13 cellular contexts compared by ENCODE assay signal in genomic region chr3:94162700-94163099, GRCh38.
A peak's percentile ranks its signal among the peaks of the same experiment; 100 is the strongest.
DNase-seq lines count a peak whose midpoint lies in the region; ATAC-seq, FAIRE-seq and TF ChIP-seq lines count a peak whose summit lies in the region.
"Had no signal": no experiment of that assay in that cellular context is flagged by ENCODE, and none has a peak within 500 bp of the region (broad histone marks: within the 10 kb centered on the region; RNA-seq: fewer than 3 reads in every experiment).

No MANE protein-coding gene starts in this region.

- no peak overlapping the region for H3K4me3 Mint-ChIP-seq in mesothelial cell of epicardium
- H3K4me3 Mint-ChIP-seq: activated naive CD8-positive, alpha-beta T cell had no signal

- no peak overlapping the region for H3K4me3 ChIP-seq in AG10803 (ENCODE audit: low read length)
- no peak overlapping the region for H3K4me3 ChIP-seq in brain microvascular endothelial cell (ENCODE audit: low read depth, low read length)
- no peak overlapping the region for H3K4me3 ChIP-seq in small intestine (ENCODE audit: low read depth in 1 of 2, low read length in 2 of 2)
- H3K4me3 ChIP-seq: psoas muscle had no signal

- 50 to 72% (median 61%) methylated on average over 3 of the region's 3 CpGs for WGBS in small intestine, 3 donors

- in situ Hi-C loops in brain microvascular endothelial cell (cut with HindIII; ENCODE audit: low pct_ligation_motif_present, low sequenced_read_pairs): no loop called here

- H3K36me3 ChIP-seq in brain microvascular endothelial cell (replicated peaks): no peaks in the 10 kb centered on the region
- H3K36me3 ChIP-seq in small intestine (ENCODE audit: control insufficient read depth in 2 of 2, insufficient read depth in 2 of 2, low read length in 2 of 2): no peaks in the 10 kb centered on the region

- H3K27ac ChIP-seq in brain microvascular endothelial cell (no peak overlapping the region), small intestine (ENCODE audit: low read depth in 1 of 2, low read length in 1 of 2) (no peak overlapping the region)
- H3K27ac ChIP-seq: HL-60, psoas muscle had no signal

- peak; percentile 7 for DNase-seq in AG10803 (ENCODE audit: low read depth)
- DNase-seq in brain microvascular endothelial cell: peak; percentile 69
- DNase-seq in small intestine: no peak
- no peak for DNase-seq in germinal center (ENCODE audit: low spot score)
- no peak for DNase-seq in pons (ENCODE audit: low spot score)
- no peak for DNase-seq in mesothelial cell of epicardium (ENCODE audit: low spot score in 2 of 2, unreplicated experiment in 2 of 2)
- DNase-seq: psoas muscle had no signal

- peaks cover 20% of the 10 kb centered on the region for H3K4me1 Mint-ChIP-seq in mesothelial cell of epicardium

- H3K27me3 Mint-ChIP-seq in mesothelial cell of epicardium (ENCODE audit: low read depth): peaks cover 4% of the 10 kb centered on the region

- ATAC-seq in GM19035 (IDR thresholded peaks at IDR 0.05; ENCODE audit: unreplicated experiment) (peak; percentile 64), HG03469 (IDR thresholded peaks at IDR 0.05; ENCODE audit: unreplicated experiment) (peak; percentile 85)
- ATAC-seq: psoas muscle had no signal

- H3K27ac Mint-ChIP-seq in mesothelial cell of epicardium: no peak overlapping the region
- H3K27ac Mint-ChIP-seq: activated naive CD8-positive, alpha-beta T cell had no signal

- no peaks in the 10 kb centered on the region for H3K4me1 ChIP-seq in small intestine (ENCODE audit: control insufficient read depth in 2 of 2, insufficient read depth in 1 of 2, low read depth in 1 of 2, low read length in 1 of 2)
- H3K4me1 ChIP-seq: psoas muscle had no signal

- no peaks in the 10 kb centered on the region for H3K27me3 ChIP-seq in brain microvascular endothelial cell (replicated peaks)
- H3K27me3 ChIP-seq in small intestine (ENCODE audit: control insufficient read depth in 2 of 2, insufficient read depth in 2 of 2, low read length in 2 of 2): no peaks in the 10 kb centered on the region

- no peak for FAIRE-seq in small intestine (lab: Jason Lieb, UNC)
- FAIRE-seq: frontal cortex, G401.6 had no signal

- H3K36me3 Mint-ChIP-seq in mesothelial cell of epicardium: no peaks in the 10 kb centered on the region
- H3K36me3 Mint-ChIP-seq: activated naive CD8-positive, alpha-beta T cell had no signal

- peaks cover 4% of the 10 kb centered on the region for H3K9me3 Mint-ChIP-seq in mesothelial cell of epicardium

- no peak for TF ChIP-seq CTCF in AG10803 (conservative IDR thresholded peaks at IDR 0.05; ENCODE audit: low read length)
- no peak for TF ChIP-seq CTCF in brain microvascular endothelial cell (IDR thresholded peaks at IDR 0.05; ENCODE audit: low read depth, low read length, missing control alignments)
- TF ChIP-seq CTCF in mesothelial cell of epicardium (IDR thresholded peaks at IDR 0.05; ENCODE audit: unreplicated experiment): no peak

- H3K9me3 ChIP-seq in small intestine (ENCODE audit: control insufficient read depth, low read depth): no peaks in the 10 kb centered on the region
- H3K9me3 ChIP-seq: psoas muscle had no signal

Comparison
In these comparisons a context has a peak if more than half of its experiments do, and no peak if none do; other contexts are left out.
1. DNase-seq: peak in AG10803 (single experiment) and brain microvascular endothelial cell (single experiment); none in small intestine (single experiment), germinal center (single experiment), pons (single experiment) and mesothelial cell of epicardium (0 of 2).